In genomic region chrX:155612312-155613224, GRCh38 we compare ENCODE assay signal across 8 cellular contexts. TPM values are rescaled to one million over a fixed set of nuclear protein-coding genes. Genes with fewer than 3 reads are reported as not detected.
DNase-seq lines count a peak whose midpoint lies in the region; ATAC-seq and TF ChIP-seq lines count a peak whose summit lies in the region.

SPRY3 (plus strand) TSS chrX:155612586.
TMLHE (minus strand) TSS chrX:155612952; CDS start chrX:155545276, 67,676 bp downstream.

- no peak for TF ChIP-seq CTCF in KMS-11 (conservative IDR thresholded peaks at IDR 0.05; ENCODE audit: low read depth, low read length)

- H3K4me1 ChIP-seq in KMS-11 (ENCODE audit: low read depth, poor library complexity, severe bottlenecking): peaks cover 3% of the 10 kb centered on the region
- no peaks in the 10 kb centered on the region for H3K4me1 ChIP-seq in SJSA1 (replicated peaks)

- H3K4me3 ChIP-seq in KMS-11 (IDR thresholded peaks at IDR 0.05; ENCODE audit: insufficient read depth, low read depth, low read length): no peak within 1 kb of the TSS
- H3K4me3 ChIP-seq in SJSA1: peak within 1 kb of the TSS; percentile 70

- H3K4me2 ChIP-seq in KMS-11: peak within 1 kb of the TSS; percentile 61

- H3K27me3 ChIP-seq in KMS-11 (ENCODE audit: insufficient read depth, low read depth): no peaks in the 10 kb centered on the region
- H3K27me3 ChIP-seq in SJSA1 (replicated peaks): no peaks in the 10 kb centered on the region

- DNase-seq in Daoy (ENCODE audit: low read depth) (peak; percentile 60), SJSA1 (ENCODE audit: low read depth in 1 of 2, low spot score in 2 of 2) (peak; percentile 53 to 58), glomerular endothelial cell (ENCODE audit: extremely low read depth, low read depth, low spot score) (peak; percentile 20), nucleus accumbens (lab: John Stamatoyannopoulos, UW) (peak in 49 of 56 donors; percentile 1 to 65 (median 31))
- DNase-seq in activated naive CD4-positive, alpha-beta T cell treated with anti-CD3 and anti-CD28 coated beads, Interleukin-2, amount 50 U/mL, for 16 hours: peak; percentile 69

- H3K9me3 ChIP-seq in SJSA1 (replicated peaks): no peaks in the 10 kb centered on the region

- H3K36me3 ChIP-seq in KMS-11 (ENCODE audit: insufficient read depth): no peaks in the 10 kb centered on the region
- H3K36me3 ChIP-seq in SJSA1: no peaks in the 10 kb centered on the region

- peak within 1 kb of the TSS; percentile 95 for H2AFZ ChIP-seq in KMS-11 (ENCODE audit: low read depth)

- peak within 1 kb of the TSS; percentile 89 for H3K9ac ChIP-seq in KMS-11

- H4K20me1 ChIP-seq in KMS-11 (ENCODE audit: insufficient read depth): no peaks in the 10 kb centered on the region

- ATAC-seq in GM21786 (IDR thresholded peaks at IDR 0.05; ENCODE audit: unreplicated experiment): peak; percentile 82

- peaks cover 4% of the 10 kb centered on the region; the same call in 1 of the 2 replicates for H3K79me2 ChIP-seq in KMS-11 (ENCODE audit: insufficient read depth, low read depth)

- H3K27ac ChIP-seq in KMS-11 (peak within 1 kb of the TSS; percentile 72), SJSA1 (peak within 1 kb of the TSS; percentile 77), temporal lobe (ENCODE audit: low read depth, low read length) (peak within 1 kb of the TSS; percentile 4)

RNA-seq across cellular contexts. Expression of gene SPRY3, which starts in this region (rescaled TPM):
- total RNA-seq in Daoy (2014; rRNA removed; shearing (Covaris generic)): 0.06 and 0.12 TPM in 2 replicates
- total RNA-seq in SJSA1 (2014; rRNA removed; shearing (Covaris generic)): 0.06 and 0.42 TPM in 2 replicates
- total RNA-seq in glomerular endothelial cell (1.3 and 2.0 TPM in 2 replicates), temporal lobe (2.5 TPM)

RNA-seq across cellular contexts. Expression of gene TMLHE, which starts in this region (rescaled TPM):
- total RNA-seq in Daoy (2014; rRNA removed; shearing (Covaris generic)): 4.1 and 6.2 TPM in 2 replicates
- total RNA-seq in SJSA1 (2014; rRNA removed; shearing (Covaris generic)): 5.1 and 9.8 TPM in 2 replicates
- total RNA-seq in glomerular endothelial cell: 9.3 and 10.0 TPM in 2 replicates
- 19.9 TPM for total RNA-seq in temporal lobe

Comparison
In these comparisons a context has a peak if more than half of its experiments do, and no peak if none do; other contexts are left out.
1. H3K27ac ChIP-seq: peak in every context shown above with its lines; median percentile 77 in SJSA1; 72 in KMS-11; 4 in temporal lobe.